In the genomic region with DNA sequence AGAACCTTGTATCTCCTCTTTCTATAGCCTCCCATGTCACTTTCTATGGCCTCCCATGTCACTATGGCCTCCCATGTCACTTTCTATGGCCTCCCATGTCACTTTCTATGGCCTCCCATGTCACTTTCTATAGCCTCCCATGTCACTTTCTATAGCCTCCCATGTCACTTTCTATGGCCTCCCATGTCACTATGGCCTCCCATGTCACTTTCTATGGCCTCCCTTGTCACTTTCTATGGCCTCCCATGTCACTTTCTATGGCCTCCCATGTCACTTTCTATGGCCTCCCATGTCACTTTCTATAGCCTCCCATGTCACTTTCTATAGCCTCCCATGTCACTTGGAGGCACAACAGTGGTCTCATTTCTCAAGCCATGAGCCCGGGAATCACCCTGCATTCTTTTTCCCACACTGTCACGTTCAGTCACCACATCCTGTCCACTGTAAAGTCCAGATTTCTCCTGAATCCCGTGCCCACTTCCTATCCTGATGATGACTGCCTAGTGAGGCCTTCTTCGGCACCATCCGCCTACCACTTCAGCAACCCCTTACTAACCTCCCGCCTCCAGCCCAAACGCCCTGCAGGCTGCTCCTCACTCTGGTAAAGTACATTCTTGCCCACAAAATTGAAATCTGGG, we compare ENCODE assay signal across 16 cellular contexts. TPM values are rescaled to one million over a fixed set of nuclear protein-coding genes. Genes with fewer than 3 reads are reported as not detected.
"Had no signal": no experiment of that assay in that cellular context is flagged by ENCODE, and none has a peak within 500 bp of the region (broad histone marks: within the 10 kb centered on the region; RNA-seq: fewer than 3 reads in every experiment).

No MANE protein-coding gene starts in this region.

RNA-seq across cellular contexts. Expression of a gene that starts 10.3 kb away (rescaled TPM):
- total RNA-seq: esophagus mucosa, hepatocyte, left lobe of liver, right lobe of liver had no signal
- polyA plus RNA-seq: naive thymus-derived CD4-positive, alpha-beta T cell had no signal

RNA-seq across cellular contexts. Expression of a gene that starts 18.1 kb away (rescaled TPM):
- total RNA-seq: dermis microvascular lymphatic vessel endothelial cell; esophagus mucosa; frontal cortex; kidney; left lobe of liver; liver; lung; mucosa of gallbladder; naive thymus-derived CD4-positive, alpha-beta T cell; osteoblast; progenitor cell of endocrine pancreas; right lobe of liver; thoracic aorta; tibial nerve; upper lobe of left lung had no signal
- polyA plus RNA-seq: hepatocyte; liver; lung; naive thymus-derived CD4-positive, alpha-beta T cell had no signal

RNA-seq across cellular contexts. Expression of a gene that starts 55.6 kb away (rescaled TPM):
- total RNA-seq: dermis microvascular lymphatic vessel endothelial cell; esophagus mucosa; frontal cortex; hepatocyte; kidney; left lobe of liver; liver; lung; mucosa of gallbladder; naive thymus-derived CD4-positive, alpha-beta T cell; osteoblast; progenitor cell of endocrine pancreas; right lobe of liver; thoracic aorta; tibial nerve; upper lobe of left lung had no signal
- polyA plus RNA-seq: hepatocyte; liver; lung; naive thymus-derived CD4-positive, alpha-beta T cell had no signal
